1 cellular context compared by ENCODE assay signal in genomic region chr17:64537488-64537887, GRCh38.
TF ChIP-seq lines count a peak whose summit lies in the region.

No MANE protein-coding gene starts in this region.

TF ChIP-seq in K562, 482 proteins besides CTCF, POLR2A, EP300 and RAD21 (continued from another document and continues in another):
- TF ChIP-seq YY1 (IDR thresholded peaks at IDR 0.05; ENCODE audit: borderline replicate concordance in 1 of 3, control insufficient read depth in 1 of 3, extremely low read depth in 1 of 3, insufficient read depth in 3 of 3, insufficient read length in 1 of 3, insufficient replicate concordance in 2 of 3, low read depth in 1 of 3, low read length in 2 of 3) (peak in 1 of 3 experiments; percentile 67), ATF3 (IDR thresholded peaks at IDR 0.05) (peak; percentile 77; the same call in 1 of the 2 replicates), ATF3 (CRISPR knock-in tag; conservative IDR thresholded peaks at IDR 0.05) (no peak), TAF15 (IDR thresholded peaks at IDR 0.05; ENCODE audit: low read depth, low read length) (no peak), ZKSCAN1 (IDR thresholded peaks at IDR 0.05; ENCODE audit: low read depth, low read length) (no peak), E2F1 (CRISPR knock-in tag; IDR thresholded peaks at IDR 0.05) (no peak), NUFIP1 (IDR thresholded peaks at IDR 0.05; ENCODE audit: partially characterized antibody) (no peak), ZNF76 (CRISPR knock-in tag; IDR thresholded peaks at IDR 0.05; ENCODE audit: borderline replicate concordance) (no peak), NFE2 (IDR thresholded peaks at IDR 0.05; ENCODE audit: low read depth) (peak; percentile 64), ZNF764 (CRISPR knock-in tag; IDR thresholded peaks at IDR 0.05; ENCODE audit: low read depth) (no peak), GTF3C2 (IDR thresholded peaks at IDR 0.05; ENCODE audit: borderline replicate concordance, extremely low read depth, insufficient read length) (no peak), PREB (CRISPR knock-in tag; IDR thresholded peaks at IDR 0.05) (no peak), FOXK2 (conservative IDR thresholded peaks at IDR 0.05 in 1 of 2, IDR thresholded peaks at IDR 0.05 in 1 of 2; ENCODE audit: low read depth in 2 of 2) (peak; percentile 66 to 82), FOSL1 (tag; conservative IDR thresholded peaks at IDR 0.05) (peak; percentile 27; the same call in 1 of the 2 replicates), THRAP3 (IDR thresholded peaks at IDR 0.05; ENCODE audit: borderline replicate concordance) (no peak), ZNF347 (CRISPR knock-in tag; IDR thresholded peaks at IDR 0.05; ENCODE audit: low read depth) (no peak), CREM (IDR thresholded peaks at IDR 0.05; ENCODE audit: low read depth) (peak; percentile 77), GATA2 (CRISPR knock-in tag; IDR thresholded peaks at IDR 0.05) (peak; percentile 78; the same call in 1 of the 2 replicates), SNIP1 (IDR thresholded peaks at IDR 0.05; ENCODE audit: low read depth) (no peak), TFAM (CRISPR knock-in tag; conservative IDR thresholded peaks at IDR 0.05) (no peak), ZNF384 (IDR thresholded peaks at IDR 0.05; ENCODE audit: low read depth, low read length) (peak; percentile 47; the same call in 1 of the 2 replicates), ATF7 (IDR thresholded peaks at IDR 0.05) (peak; percentile 87), ZNF444 (CRISPR knock-in tag; IDR thresholded peaks at IDR 0.05) (no peak), RUNX1 (IDR thresholded peaks at IDR 0.05; ENCODE audit: low read depth) (no peak), CXXC5 (CRISPR knock-in tag; IDR thresholded peaks at IDR 0.05) (0 out of 2 replicates have a peak, but pooled peaks have one; percentile 20), ZNF143 (CRISPR knock-in tag; IDR thresholded peaks at IDR 0.05) (no peak), BMI1 (IDR thresholded peaks at IDR 0.05; ENCODE audit: low read length) (no peak), NCOR1 (IDR thresholded peaks at IDR 0.05) (peak; percentile 88), LCOR (CRISPR knock-in tag; IDR thresholded peaks at IDR 0.05) (no peak), TOE1 (IDR thresholded peaks at IDR 0.05; ENCODE audit: borderline replicate concordance) (no peak), TOE1 (CRISPR knock-in tag; IDR thresholded peaks at IDR 0.05; ENCODE audit: borderline replicate concordance, low read depth) (no peak), STAT6 (CRISPR knock-in tag; IDR thresholded peaks at IDR 0.05) (no peak), ZNF140 (CRISPR knock-in tag; IDR thresholded peaks at IDR 0.05) (no peak), PHF8 (IDR thresholded peaks at IDR 0.05; ENCODE audit: borderline replicate concordance, low read length) (no peak), ZNF253 (CRISPR knock-in tag; conservative IDR thresholded peaks at IDR 0.05) (no peak), CREB3 (tag; conservative IDR thresholded peaks at IDR 0.05; ENCODE audit: low read depth) (no peak), NR3C1 (CRISPR knock-in tag; IDR thresholded peaks at IDR 0.05) (no peak), SRF (CRISPR knock-in tag; IDR thresholded peaks at IDR 0.05) (no peak), SREBF1 (IDR thresholded peaks at IDR 0.05; ENCODE audit: borderline replicate concordance, low read depth, low read length) (no peak), HOMEZ (CRISPR knock-in tag; IDR thresholded peaks at IDR 0.05) (no peak), MBD2 (IDR thresholded peaks at IDR 0.05; ENCODE audit: borderline replicate concordance, low read depth) (no peak), TARDBP (IDR thresholded peaks at IDR 0.05) (no peak), SLC30A9 (CRISPR knock-in tag; IDR thresholded peaks at IDR 0.05) (no peak), STAT5A (IDR thresholded peaks at IDR 0.05; ENCODE audit: borderline replicate concordance, low read length) (peak; percentile 91), FOXO4 (CRISPR knock-in tag; IDR thresholded peaks at IDR 0.05) (no peak), ARID3A (IDR thresholded peaks at IDR 0.05; ENCODE audit: borderline replicate concordance, low read depth, low read length) (peak; percentile 96)
